ENCODE assay signal across 20 cellular contexts in genomic region chr11:41456288-41456687, GRCh38. TPM values are rescaled to one million over a fixed set of nuclear protein-coding genes. Genes with fewer than 3 reads are reported as not detected.
"Had no signal": no experiment of that assay in that cellular context is flagged by ENCODE, and none has a peak within 500 bp of the region (broad histone marks: within the 10 kb centered on the region; RNA-seq: fewer than 3 reads in every experiment).

No MANE protein-coding gene starts in this region.

- ATAC-seq: pancreas; stimulated activated naive B cell treated with anti-CD40 and anti-IgM and Interleukin-4, amounts not matched to agents 10 μg/mL and 1 μg/mL and 100 μg/mL, for 72 hours had no signal

- H3K9me3 ChIP-seq: left ventricle myocardium inferior, neutrophil, pancreas, sigmoid colon, spleen had no signal

- DNase-seq: activated CD4-positive, alpha-beta T cell treated with anti-CD3 and anti-CD28 coated beads, Interleukin-2, amount 50 U/mL, for 48 hours; activated gamma-delta T cell treated with Interleukin-2 at 50 U/mL for 16 hours; amniotic stem cell; dorsolateral prefrontal cortex; foreskin fibroblast; left ventricle myocardium inferior; mammary epithelial cell; pancreas; sigmoid colon; spleen; stimulated activated naive B cell treated with anti-CD40 and anti-IgM and Interleukin-4, amounts not matched to agents 10 μg/mL and 1 μg/mL and 100 μg/mL, for 72 hours; T-helper 2 cell; WERI-Rb-1 had no signal

- H3K4me3 ChIP-seq: cardiac muscle cell, left ventricle myocardium inferior, pancreas, sigmoid colon, spleen had no signal

- H3K27ac ChIP-seq: cardiac muscle cell, epithelial cell of prostate, left ventricle myocardium inferior, neutrophil, pancreas, sigmoid colon, spleen, WERI-Rb-1 had no signal

- H3K36me3 Mint-ChIP-seq: activated naive CD8-positive, alpha-beta T cell; stimulated activated naive B cell treated with anti-CD40 and anti-IgM and Interleukin-4, amounts not matched to agents 10 μg/mL and 1 μg/mL and 100 μg/mL, for 72 hours had no signal

- H3K36me3 ChIP-seq: cardiac muscle cell, left ventricle myocardium inferior, neutrophil, pancreas, sigmoid colon, spleen, WERI-Rb-1 had no signal

- H3K4me1 ChIP-seq: left ventricle myocardium inferior, pancreas had no signal

- H3K27ac Mint-ChIP-seq: activated naive CD8-positive, alpha-beta T cell; activated T-helper 1 cell treated with anti-CD3 and anti-CD28 coated beads, Interleukin-12 subunit alpha, Interleukin-12 subunit beta, Interleukin-2, Interleukin-4 antibody, amounts not matched to agents 30 ng/mL and 10 ng/mL and 1 ng/mL, durations not matched to agents 14 hours and 24 hours and 36 hours; stimulated activated naive B cell treated with anti-CD40 and anti-IgM and Interleukin-4, amounts not matched to agents 10 μg/mL and 1 μg/mL and 100 μg/mL, for 72 hours had no signal

- H3K9me3 Mint-ChIP-seq: activated T-helper 1 cell treated with anti-CD3 and anti-CD28 coated beads, Interleukin-12 subunit alpha, Interleukin-12 subunit beta, Interleukin-2, Interleukin-4 antibody, amounts not matched to agents 30 ng/mL and 10 ng/mL and 1 ng/mL, durations not matched to agents 14 hours and 24 hours and 36 hours had no signal

- H3K4me3 Mint-ChIP-seq: activated naive CD8-positive, alpha-beta T cell; activated T-helper 1 cell treated with anti-CD3 and anti-CD28 coated beads, Interleukin-12 subunit alpha, Interleukin-12 subunit beta, Interleukin-2, Interleukin-4 antibody, amounts not matched to agents 30 ng/mL and 10 ng/mL and 1 ng/mL, durations not matched to agents 14 hours and 24 hours and 36 hours; stimulated activated naive B cell treated with anti-CD40 and anti-IgM and Interleukin-4, amounts not matched to agents 10 μg/mL and 1 μg/mL and 100 μg/mL, for 72 hours had no signal

- H3K27me3 ChIP-seq: cardiac muscle cell had no signal

RNA-seq across cellular contexts. Expression of gene LRRC4C, which starts 3.2 kb away (rescaled TPM):
- total RNA-seq: activated T-helper 1 cell treated with anti-CD3 and anti-CD28 coated beads, Interleukin-12 subunit alpha, Interleukin-12 subunit beta, Interleukin-2, Interleukin-4 antibody, amounts not matched to agents 30 ng/mL and 10 ng/mL and 1 ng/mL, durations not matched to agents 14 hours and 24 hours and 36 hours; glomerular endothelial cell; mononuclear cell had no signal
